Comparison of ENCODE assay signal across 8 cellular contexts in the genomic region with DNA sequence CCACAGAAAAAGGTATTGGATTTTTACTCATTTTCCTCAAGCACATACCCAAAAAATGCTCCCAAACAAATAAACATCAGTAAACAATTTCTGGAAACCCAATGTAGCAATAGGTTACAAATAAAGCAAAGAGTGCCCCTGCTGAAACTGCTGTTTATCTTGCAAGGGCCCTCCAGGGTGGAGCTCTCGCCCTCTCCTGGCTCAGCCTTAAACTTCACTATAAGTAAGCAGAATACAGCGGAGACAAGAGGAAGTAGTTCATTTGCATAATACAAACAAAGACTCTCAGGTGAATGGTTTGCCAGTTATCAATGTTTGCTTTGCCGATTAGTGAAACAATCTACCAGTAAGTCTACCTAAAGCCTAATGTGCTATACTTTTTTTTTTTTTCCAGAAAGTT.
DNase-seq lines count a peak whose midpoint lies in the region; ATAC-seq and TF ChIP-seq lines count a peak whose summit lies in the region.

No MANE protein-coding gene starts in this region.

- WGBS in thyroid gland, 2 donors: 55 to 59% methylated on average over 3 of the region's 3 CpGs

- no peak overlapping the region for H3K4me3 ChIP-seq in WERI-Rb-1 (ENCODE audit: low read depth, low read length)
- no peak overlapping the region for H3K4me3 ChIP-seq in thyroid gland (replicated peaks in 1 of 3)

- peaks cover 0 to 1% (median 0%) of the 10 kb centered on the region in 3 donors for H3K36me3 Mint-ChIP-seq in naive thymus-derived CD8-positive, alpha-beta T cell

- no peaks in the 10 kb centered on the region for H3K4me1 Mint-ChIP-seq in naive thymus-derived CD8-positive, alpha-beta T cell

- POLR2A ChIA-PET in naive thymus-derived CD8-positive, alpha-beta T cell (lab: Charles Lee): no interaction called here

- peak; percentile 4 to 20 for DNase-seq in AML-193 (lab: John Stamatoyannopoulos, UW)
- DNase-seq in WERI-Rb-1: peak; percentile 13
- DNase-seq in naive thymus-derived CD8-positive, alpha-beta T cell: no peak
- DNase-seq in GM03348 (ENCODE audit: low spot score): no peak
- DNase-seq in stimulated activated CD4-positive, alpha-beta T cell treated with anti-CD3 and anti-CD28 coated beads, Interleukin-2, amount 100 ng/mL, for 24 hours: no peak
- no peak for DNase-seq in thyroid gland

- H3K27ac ChIP-seq in WERI-Rb-1: no peak overlapping the region
- no peak overlapping the region for H3K27ac ChIP-seq in thyroid gland

- H3K9me3 ChIP-seq in WERI-Rb-1 (ENCODE audit: severe bottlenecking) (no peaks in the 10 kb centered on the region), thyroid gland (no peaks in the 10 kb centered on the region)

- H3K27ac Mint-ChIP-seq in naive thymus-derived CD8-positive, alpha-beta T cell: no peak overlapping the region

- H3K27me3 ChIP-seq in WERI-Rb-1 (ENCODE audit: insufficient read depth, low read depth, severe bottlenecking) (peaks cover 19% of the 10 kb centered on the region), thyroid gland (no peaks in the 10 kb centered on the region)

- TF ChIP-seq CTCF in WERI-Rb-1 (IDR thresholded peaks at IDR 0.05; ENCODE audit: low read depth, low read length): peak; percentile 35; the same call in 1 of the 2 replicates
- no peak for TF ChIP-seq CTCF in thyroid gland (IDR thresholded peaks at IDR 0.05)

- ATAC-seq in GM18909 (IDR thresholded peaks at IDR 0.05; ENCODE audit: poor library complexity, unreplicated experiment) (peak; percentile 87), HG03159 (IDR thresholded peaks at IDR 0.05; ENCODE audit: unreplicated experiment) (peak; percentile 94)
- ATAC-seq in naive thymus-derived CD8-positive, alpha-beta T cell: no peak

- H3K36me3 ChIP-seq in WERI-Rb-1 (no peaks in the 10 kb centered on the region), thyroid gland (no peaks in the 10 kb centered on the region)

- H3K4me1 ChIP-seq in thyroid gland: no peaks in the 10 kb centered on the region

- intact Hi-C loops in thyroid gland (cut with DNase I): no loop called here

- no peak overlapping the region for H3K4me3 Mint-ChIP-seq in naive thymus-derived CD8-positive, alpha-beta T cell

- H3K27me3 Mint-ChIP-seq in naive thymus-derived CD8-positive, alpha-beta T cell: peaks cover 0 to 16% (median 1%) of the 10 kb centered on the region in 5 donors

- no peak for TF ChIP-seq POLR2A in thyroid gland (IDR thresholded peaks at IDR 0.05)

- H3K9me3 Mint-ChIP-seq in naive thymus-derived CD8-positive, alpha-beta T cell: peaks cover 0 to 9% (median 0%) of the 10 kb centered on the region in 9 donors

Comparison
In these comparisons a context has a peak if more than half of its experiments do, and no peak if none do; other contexts are left out.
1. DNase-seq: peak in AML-193 (2 of 2) and WERI-Rb-1 (single experiment); none in naive thymus-derived CD8-positive, alpha-beta T cell (0 of 10), GM03348 (single experiment), stimulated activated CD4-positive, alpha-beta T cell treated with anti-CD3 and anti-CD28 coated beads, Interleukin-2, amount 100 ng/mL, for 24 hours (0 of 2) and thyroid gland (0 of 2).
2. ATAC-seq: peak in GM18909 (single experiment) and HG03159 (single experiment); none in naive thymus-derived CD8-positive, alpha-beta T cell (0 of 2).